In genomic region chr12:80917651-80918050, GRCh38 we compare ENCODE assay signal across 1 cellular context.
TF ChIP-seq lines count a peak whose summit lies in the region.

No MANE protein-coding gene starts in this region.

TF ChIP-seq in HepG2, 621 proteins besides CTCF, POLR2A, EP300 and RAD21 (continued from another document and continues in another):
- TF ChIP-seq ZNF574 (CRISPR knock-in tag; IDR thresholded peaks at IDR 0.05) (no peak), ZNF775 (CRISPR knock-in tag; IDR thresholded peaks at IDR 0.05; ENCODE audit: borderline replicate concordance) (no peak), SOX5 (CRISPR knock-in tag; IDR thresholded peaks at IDR 0.05; ENCODE audit: borderline replicate concordance) (peak; percentile 28; the same call in 1 of the 2 replicates), HMGXB3 (CRISPR knock-in tag; IDR thresholded peaks at IDR 0.05; ENCODE audit: borderline replicate concordance) (no peak), CSRNP1 (CRISPR knock-in tag; IDR thresholded peaks at IDR 0.05) (no peak), ZNF790 (CRISPR knock-in tag; IDR thresholded peaks at IDR 0.05; ENCODE audit: borderline replicate concordance) (no peak), SIN3B (IDR thresholded peaks at IDR 0.05; ENCODE audit: low read length) (no peak), CBX1 (IDR thresholded peaks at IDR 0.05; ENCODE audit: low read depth) (no peak), MAF1 (CRISPR knock-in tag; IDR thresholded peaks at IDR 0.05; ENCODE audit: borderline replicate concordance) (no peak), YEATS2 (CRISPR knock-in tag; IDR thresholded peaks at IDR 0.05; ENCODE audit: borderline replicate concordance) (no peak), FOXP1 (IDR thresholded peaks at IDR 0.05) (no peak), FOXP1 (CRISPR knock-in tag; IDR thresholded peaks at IDR 0.05) (peak; percentile 69), ELF3 (CRISPR knock-in tag; IDR thresholded peaks at IDR 0.05) (0 out of 2 replicates have a peak, but pooled peaks have one; percentile 6), MIXL1 (CRISPR knock-in tag; IDR thresholded peaks at IDR 0.05) (0 out of 2 replicates have a peak, but pooled peaks have one; percentile 38), THRA (CRISPR knock-in tag; IDR thresholded peaks at IDR 0.05; ENCODE audit: borderline replicate concordance) (no peak), HCFC1 (IDR thresholded peaks at IDR 0.05; ENCODE audit: low read depth, low read length) (no peak), ZNF672 (CRISPR knock-in tag; IDR thresholded peaks at IDR 0.05) (no peak), FOXA3 (CRISPR knock-in tag; IDR thresholded peaks at IDR 0.05) (peak; percentile 80), SOX13 (IDR thresholded peaks at IDR 0.05) (no peak), SOX13 (CRISPR knock-in tag; conservative IDR thresholded peaks at IDR 0.05 in 1 of 2, IDR thresholded peaks at IDR 0.05 in 1 of 2) (peak in 1 of 2 experiments; percentile 66; a peak in 1 of 4 replicates), ZHX1 (CRISPR knock-in tag; IDR thresholded peaks at IDR 0.05; ENCODE audit: low read depth) (no peak), ZNF629 (CRISPR knock-in tag; conservative IDR thresholded peaks at IDR 0.05) (no peak), ZNF335 (CRISPR knock-in tag; IDR thresholded peaks at IDR 0.05) (no peak), PAXIP1 (CRISPR knock-in tag; conservative IDR thresholded peaks at IDR 0.05) (peak; percentile 35; the same call in 1 of the 2 replicates), ZBTB39 (CRISPR knock-in tag; IDR thresholded peaks at IDR 0.05) (no peak), FOXK2 (IDR thresholded peaks at IDR 0.05) (no peak), PBX3 (CRISPR knock-in tag; IDR thresholded peaks at IDR 0.05; ENCODE audit: borderline replicate concordance) (no peak), GATAD2A (CRISPR knock-in tag; IDR thresholded peaks at IDR 0.05) (peak; percentile 64), ZBTB1 (CRISPR knock-in tag; IDR thresholded peaks at IDR 0.05; ENCODE audit: borderline replicate concordance) (no peak), ZSCAN25 (CRISPR knock-in tag; IDR thresholded peaks at IDR 0.05) (no peak), NONO (IDR thresholded peaks at IDR 0.05) (no peak), NONO (CRISPR knock-in tag; conservative IDR thresholded peaks at IDR 0.05) (no peak), MNT (IDR thresholded peaks at IDR 0.05) (peak; percentile 33; the same call in 1 of the 2 replicates), ZNF788 (CRISPR knock-in tag; IDR thresholded peaks at IDR 0.05; ENCODE audit: borderline replicate concordance) (no peak)
